ENCODE assay signal across 8 cellular contexts in genomic region chr11:59669611-59670009, GRCh38. TPM values are rescaled to one million over a fixed set of nuclear protein-coding genes. Genes with fewer than 3 reads are reported as not detected.
DNase-seq lines count a peak whose midpoint lies in the region; ATAC-seq, FAIRE-seq and TF ChIP-seq lines count a peak whose summit lies in the region.

No MANE protein-coding gene starts in this region.

- no peak for FAIRE-seq in H54 (lab: Jason Lieb, UNC)

- H4K8ac ChIP-seq in neuronal stem cell (ENCODE audit: low read depth, low read length), result no peak overlapping the region

- peaks cover 2% of the 10 kb centered on the region for H3K36me3 ChIP-seq in BJ (ENCODE audit: control insufficient read depth, insufficient read depth, low read length)
- peaks cover 25% of the 10 kb centered on the region for H3K36me3 ChIP-seq in WERI-Rb-1
- peaks cover 2 to 29% of the 10 kb centered on the region in 2 donors for H3K36me3 ChIP-seq in neuronal stem cell (replicated peaks in 1 of 2; ENCODE audit: control insufficient read depth in 2 of 2, insufficient read depth in 2 of 2, low read length in 2 of 2)

- no peak for ATAC-seq in HG03378 (IDR thresholded peaks at IDR 0.05; ENCODE audit: unreplicated experiment)

- peak overlapping the region; percentile 90 for H3K9ac ChIP-seq in neuronal stem cell (ENCODE audit: low read depth, low read length, poor library complexity)

- H2BK15ac ChIP-seq in neuronal stem cell (ENCODE audit: low read length), result no peak overlapping the region

- TF ChIP-seq CTCF in BJ (IDR thresholded peaks at IDR 0.05; ENCODE audit: insufficient read depth, low read depth, low read length), result no peak
- no peak for TF ChIP-seq CTCF in WERI-Rb-1 (IDR thresholded peaks at IDR 0.05; ENCODE audit: low read depth, low read length)
- TF ChIP-seq CTCF in foreskin fibroblast (IDR thresholded peaks at IDR 0.05; ENCODE audit: low read depth, low read length), result no peak

- H2BK5ac ChIP-seq in neuronal stem cell (ENCODE audit: low read length), result peak overlapping the region; percentile 76

- H3K9me3 ChIP-seq in WERI-Rb-1 (ENCODE audit: severe bottlenecking) (peaks cover 3% of the 10 kb centered on the region), neuronal stem cell (replicated peaks in 1 of 2; ENCODE audit: control insufficient read depth in 2 of 2, insufficient read depth in 1 of 2, low read depth in 1 of 2, low read length in 2 of 2) (no peaks in the 10 kb centered on the region)

- POLR2A ChIA-PET in BJ (lab: Charles Lee), result interaction anchor here (0.5 to 1.0 kb wide), 5 partner anchors 10 to 131 kb away, joined by 3 to 14 read pairs (median 5); no protein-coding TSS in a partner anchor

- H3K27me3 ChIP-seq in BJ (ENCODE audit: control insufficient read depth, insufficient read depth, low read length), result no peaks in the 10 kb centered on the region
- H3K27me3 ChIP-seq in WERI-Rb-1 (ENCODE audit: insufficient read depth, low read depth, severe bottlenecking), result no peaks in the 10 kb centered on the region
- H3K27me3 ChIP-seq in neuronal stem cell (ENCODE audit: control insufficient read depth in 3 of 3, insufficient read depth in 3 of 3, low read depth in 1 of 3, low read length in 3 of 3), result no peaks in the 10 kb centered on the region

- no peak overlapping the region for H4K91ac ChIP-seq in neuronal stem cell (ENCODE audit: low read depth, low read length, poor library complexity)

- no peak overlapping the region for H3K4ac ChIP-seq in neuronal stem cell (ENCODE audit: low read length)

- no peak overlapping the region for H3K23ac ChIP-seq in neuronal stem cell (ENCODE audit: low read depth, low read length, poor library complexity)

- H3K14ac ChIP-seq in neuronal stem cell (ENCODE audit: low read length), result no peak overlapping the region

- peaks cover 5 to 10% of the 10 kb centered on the region in 2 donors for H3K4me1 ChIP-seq in neuronal stem cell (ENCODE audit: control insufficient read depth in 2 of 2, insufficient read depth in 1 of 2, low read depth in 1 of 2, low read length in 2 of 2)

- H3K18ac ChIP-seq in neuronal stem cell (ENCODE audit: low read length), result peak overlapping the region; percentile 91

- CTCF ChIA-PET in BJ (lab: Yijun Ruan, JAX), result interaction anchor here (1.4 to 2.3 kb wide), 2 partner anchors 11 to 132 kb away, joined by 5 to 12 read pairs; no protein-coding TSS in a partner anchor

- peak overlapping the region; percentile 95 for H3K4me3 ChIP-seq in BJ (ENCODE audit: low read depth, low read length)
- H3K4me3 ChIP-seq in WERI-Rb-1 (ENCODE audit: low read depth, low read length), result peak overlapping the region; percentile 53
- H3K4me3 ChIP-seq in foreskin fibroblast (ENCODE audit: low read depth in 1 of 2, low read length in 2 of 2), result peak overlapping the region; percentile 73 to 77
- peak overlapping the region; percentile 81 to 91 for H3K4me3 ChIP-seq in neuronal stem cell (ENCODE audit: low read length in 2 of 2)

- H2AFZ ChIP-seq in neuronal stem cell (ENCODE audit: low read length), result peak overlapping the region; percentile 95

- WGBS in neuronal stem cell (ENCODE audit: extremely low coverage in 2 of 2, insufficient read length in 2 of 2, insufficient replicate concordance in 1 of 2), 2 donors, result no CpG with 5 or more reads among the region's 22 CpGs

- peak overlapping the region; percentile 97 for H3K27ac ChIP-seq in WERI-Rb-1
- peak overlapping the region; percentile 99 for H3K27ac ChIP-seq in neuronal stem cell (replicated peaks; ENCODE audit: low read length)

- DNase-seq in BJ (ENCODE audit: low read depth) (no peak), H54 (ENCODE audit: insufficient read length, low spot score) (peak; percentile 15), WERI-Rb-1 (no peak), foreskin fibroblast (peak; percentile 46 to 76), neuronal stem cell (ENCODE audit: low spot score) (no peak), LoVo (ENCODE audit: low spot score) (no peak), SW 1271 (lab: John Stamatoyannopoulos, UW) (no peak)

- H3K4me2 ChIP-seq in neuronal stem cell (ENCODE audit: insufficient read depth, low read length, poor library complexity, severe bottlenecking), result peak overlapping the region; percentile 94

- H2AK5ac ChIP-seq in neuronal stem cell (ENCODE audit: low read depth, low read length), result peak overlapping the region; percentile 9

- no peak overlapping the region for H2BK12ac ChIP-seq in neuronal stem cell (ENCODE audit: low read length)

- TF ChIP-seq POLR2A in H54 (IDR thresholded peaks at IDR 0.05; ENCODE audit: low read depth, low read length), result no peak

- H2BK120ac ChIP-seq in neuronal stem cell (ENCODE audit: low read depth, low read length), result no peak overlapping the region

- peaks cover 2% of the 10 kb centered on the region for H3K79me1 ChIP-seq in neuronal stem cell (ENCODE audit: low read depth, low read length)

RNA-seq across cellular contexts. Expression of gene PATL1, which starts 0.8 kb away (rescaled TPM):
- 33.6 and 34.3 TPM in 2 replicates for polyA plus RNA-seq in BJ (2011; rRNA removed)
- 14.4 and 16.8 TPM in 2 replicates for polyA minus RNA-seq in BJ (2011; rRNA and poly(A)+ RNA removed)
- polyA plus RNA-seq in neuronal stem cell (2013, experiment 1 of 2), result 26.6 TPM
- 26.8 TPM for polyA plus RNA-seq in neuronal stem cell (2013, experiment 2 of 2)

RNA-seq across cellular contexts. Expression of gene OR10V1, which starts 44.0 kb away (rescaled TPM):
- not detected in 2 replicates for polyA plus RNA-seq in BJ (2011; rRNA removed)
- polyA minus RNA-seq in BJ (2011; rRNA and poly(A)+ RNA removed), result not detected in 2 replicates
- polyA plus RNA-seq in neuronal stem cell (2013, experiment 1 of 2), result not detected
- polyA plus RNA-seq in neuronal stem cell (2013, experiment 2 of 2), result 0.04 TPM

RNA-seq across cellular contexts. Expression of gene OSBP, which starts 54.0 kb away (rescaled TPM):
- 10.0 and 16.1 TPM in 2 replicates for polyA plus RNA-seq in BJ (2011; rRNA removed)
- 12.5 and 17.4 TPM in 2 replicates for polyA minus RNA-seq in BJ (2011; rRNA and poly(A)+ RNA removed)
- polyA plus RNA-seq in neuronal stem cell (2013, experiment 1 of 2), result 13.6 TPM
- polyA plus RNA-seq in neuronal stem cell (2013, experiment 2 of 2), result 13.8 TPM

Comparison
In these comparisons a context has a peak if more than half of its experiments do, and no peak if none do; other contexts are left out.
1. DNase-seq: peak in H54 (single experiment) and foreskin fibroblast (2 of 2); none in BJ (single experiment), WERI-Rb-1 (single experiment), neuronal stem cell (single experiment), LoVo (single experiment) and SW 1271 (0 of 2).
2. Peak in every context shown above with its lines, with median percentiles within 50 percentile points of each other: H3K4me3 ChIP-seq.